In the genomic region with DNA sequence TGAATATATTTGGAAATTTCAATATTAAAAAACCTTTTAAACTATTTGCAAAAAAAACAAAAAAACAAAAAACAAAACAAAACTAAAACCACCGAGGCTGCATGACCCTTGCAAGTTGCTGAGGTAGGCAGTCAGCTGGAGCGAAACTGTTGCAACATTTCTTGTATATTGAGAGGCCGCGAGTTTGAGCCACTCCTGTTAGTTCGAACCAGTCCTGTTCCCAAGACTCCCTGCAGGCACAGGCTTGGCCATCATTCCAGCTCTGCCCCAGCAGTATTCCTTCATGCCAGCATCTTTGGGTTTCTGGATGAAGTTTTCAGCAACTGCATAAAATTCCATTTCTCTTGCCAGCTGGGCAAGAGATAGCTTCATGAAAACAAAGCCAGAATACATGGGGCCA, we compare ENCODE assay signal across 29 cellular contexts.
"Had no signal": no experiment of that assay in that cellular context is flagged by ENCODE, and none has a peak within 500 bp of the region (broad histone marks: within the 10 kb centered on the region; RNA-seq: fewer than 3 reads in every experiment).

No MANE protein-coding gene starts in this region.

- H3K4me1 Mint-ChIP-seq: endodermal cell, naive B cell had no signal

- H3K4me1 ChIP-seq: esophagus squamous epithelium, heart left ventricle, left lung, lower lobe of right lung, pancreas, psoas muscle, right atrium auricular region, spleen, suprapubic skin had no signal

- H3K4me3 Mint-ChIP-seq: dendritic cell treated with granulocyte-macrophage colony-stimulating factor and Interleukin-4, amounts not matched to agents 40 ng/mL and 50 ng/mL, for 4 days; endodermal cell; naive B cell; nephron progenitor cell had no signal

- H3K27ac ChIP-seq: epithelial cell of prostate, esophagus squamous epithelium, heart left ventricle, left lung, lower lobe of right lung, neutrophil, pancreas, psoas muscle, right atrium auricular region, spleen, suprapubic skin, tibial artery, VCaP had no signal

- H3K4me3 ChIP-seq: esophagus squamous epithelium, heart left ventricle, left lung, lower lobe of right lung, mucosa of descending colon, pancreas, psoas muscle, right atrium auricular region, spleen, suprapubic skin, tibial artery had no signal

- H3K9me3 ChIP-seq: esophagus squamous epithelium, heart left ventricle, left lung, lower lobe of right lung, mucosa of descending colon, neutrophil, pancreas, psoas muscle, right atrium auricular region, spleen, suprapubic skin, tibial artery had no signal

- H3K27me3 ChIP-seq: esophagus squamous epithelium, left lung, neutrophil, pancreas, right atrium auricular region, spleen, suprapubic skin, tibial artery had no signal

- DNase-seq: activated CD4-positive, alpha-beta T cell treated with anti-CD3 and anti-CD28 coated beads for 4 hours; activated CD4-positive, alpha-beta T cell treated with anti-CD3 and anti-CD28 coated beads, Interleukin-2, amount 50 U/mL, for 48 hours; activated CD8-positive, alpha-beta memory T cell treated with anti-CD3 and anti-CD28 coated beads, Interleukin-2, amount 50 U/mL, for 4 hours; activated gamma-delta T cell; activated naive CD4-positive, alpha-beta T cell treated with anti-CD3 and anti-CD28 coated beads, Interleukin-2, amount 50 U/mL, for 16 hours; activated T-cell treated with anti-CD3 and anti-CD28 coated beads, Interleukin-2, amount 50 U/mL, for 1 hour; amniotic stem cell; endodermal cell; esophagus squamous epithelium; foreskin fibroblast; heart left ventricle; kidney glomerular epithelial cell; left lung; lower lobe of right lung; mucosa of descending colon; naive B cell; nephron progenitor cell; pancreas; psoas muscle; spleen; stimulated activated naive CD4-positive, alpha-beta T cell; T-helper 9 cell; tibial artery had no signal

- H3K27ac Mint-ChIP-seq: dendritic cell treated with granulocyte-macrophage colony-stimulating factor and Interleukin-4, amounts not matched to agents 40 ng/mL and 50 ng/mL, for 4 days; endodermal cell; naive B cell; nephron progenitor cell had no signal

- ATAC-seq: heart left ventricle, left lung, lower lobe of right lung, mucosa of descending colon, pancreas, psoas muscle had no signal

- H3K36me3 Mint-ChIP-seq: naive B cell had no signal

- H3K36me3 ChIP-seq: esophagus squamous epithelium, heart left ventricle, left lung, lower lobe of right lung, neutrophil, pancreas, right atrium auricular region, spleen, suprapubic skin, tibial artery had no signal

- H3K9me3 Mint-ChIP-seq: dendritic cell treated with granulocyte-macrophage colony-stimulating factor and Interleukin-4, amounts not matched to agents 40 ng/mL and 50 ng/mL, for 4 days; endodermal cell; naive B cell had no signal
